26 cellular contexts compared by ENCODE assay signal in the genomic region with DNA sequence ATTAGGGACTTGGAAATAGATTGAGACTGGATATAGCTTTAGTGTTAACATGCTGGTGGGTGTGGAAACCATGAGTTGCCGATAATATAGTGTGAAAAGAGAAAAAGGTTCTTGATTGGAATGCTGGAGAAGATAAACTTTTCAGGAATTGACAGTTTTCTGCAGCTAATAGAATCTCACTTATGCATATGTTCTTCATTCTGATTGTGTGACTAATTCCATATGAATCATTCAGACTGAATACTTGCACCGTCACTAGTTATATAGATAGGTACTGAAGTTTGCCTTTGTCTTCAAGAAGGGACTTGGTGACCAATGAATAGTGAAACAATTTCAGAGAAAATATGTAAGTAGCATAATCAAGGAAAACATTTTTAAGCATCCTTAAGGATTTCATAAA.
A peak's percentile ranks its signal among the peaks of the same experiment; 100 is the strongest.
DNase-seq lines count a peak whose midpoint lies in the region; ATAC-seq, FAIRE-seq and TF ChIP-seq lines count a peak whose summit lies in the region.
"Had no signal": no experiment of that assay in that cellular context is flagged by ENCODE, and none has a peak within 500 bp of the region (broad histone marks: within the 10 kb centered on the region; RNA-seq: fewer than 3 reads in every experiment).

No MANE protein-coding gene starts in this region.

- H2AFZ ChIP-seq in endothelial cell of umbilical vein (ENCODE audit: low read depth, low read length) (no peak overlapping the region), keratinocyte (ENCODE audit: control insufficient read depth, low read length) (no peak overlapping the region)

- no peaks in the 10 kb centered on the region for H4K20me1 ChIP-seq in endothelial cell of umbilical vein (replicated peaks; ENCODE audit: control insufficient read depth, extremely low read depth, insufficient read depth, low read length)
- H4K20me1 ChIP-seq in keratinocyte (ENCODE audit: control insufficient read depth, extremely low read depth, insufficient read depth, low read length) = no peaks in the 10 kb centered on the region

- H3K9ac ChIP-seq in endothelial cell of umbilical vein (replicated peaks; ENCODE audit: extremely low read depth, insufficient read depth, low read length) = no peak overlapping the region
- no peak overlapping the region for H3K9ac ChIP-seq in keratinocyte (ENCODE audit: control insufficient read depth, extremely low read depth, insufficient read depth, low read length)

- H3K9me3 ChIP-seq in endothelial cell of umbilical vein (replicated peaks; ENCODE audit: control insufficient read depth, insufficient read depth, low read length) (no peaks in the 10 kb centered on the region), keratinocyte (ENCODE audit: control insufficient read depth, low read depth, low read length) (no peaks in the 10 kb centered on the region), gastroesophageal sphincter (no peaks in the 10 kb centered on the region)
- H3K9me3 ChIP-seq: lower lobe of right lung, Peyer's patch, sigmoid colon, transverse colon had no signal

- TF ChIP-seq CTCF in endothelial cell of umbilical vein (IDR thresholded peaks at IDR 0.05; ENCODE audit: extremely low read depth in 1 of 2, insufficient read depth in 1 of 2, low read depth in 1 of 2, low read length in 2 of 2) (no peak), keratinocyte (optimal IDR thresholded peaks at IDR 0.05 in 1 of 3, IDR thresholded peaks at IDR 0.05 in 1 of 3, conservative IDR thresholded peaks at IDR 0.05 in 1 of 3; ENCODE audit: extremely low read depth in 1 of 3, insufficient read depth in 2 of 3, low read length in 3 of 3) (no peak), gastroesophageal sphincter (IDR thresholded peaks at IDR 0.05) (no peak)

- DNase-seq in H54 (ENCODE audit: insufficient read length, low spot score) (peak; percentile 23), RPMI7951 (ENCODE audit: low read depth) (peak; percentile 48), endothelial cell of umbilical vein (ENCODE audit: low read depth, low spot score) (no peak), keratinocyte (ENCODE audit: low read depth, low spot score) (no peak), GM12892 (ENCODE audit: insufficient read length) (no peak), H7 (no peak), head of caudate nucleus (no peak)
- DNase-seq: activated naive CD4-positive, alpha-beta T cell treated with anti-CD3 and anti-CD28 coated beads, Interleukin-2, amount 50 U/mL, for 16 hours; aorta; DND-41; islet precursor cell; lower lobe of right lung; MM.1S; NCI-H1417 treated with DMSO at 0.1 percent for 48 hours; NCI-H510A; NK-92 treated with Interleukin-12 subunit alpha and Interleukin-12 subunit beta, amount 100 ng/mL, for 24 hours; Peyer's patch; posterior cingulate gyrus; sigmoid colon; transverse colon had no signal

- CTCF ChIA-PET in endothelial cell of umbilical vein (lab: Charles Lee) = no interaction called here

- no peak overlapping the region for H3K4me2 ChIP-seq in endothelial cell of umbilical vein (ENCODE audit: insufficient read depth, low read length)
- H3K4me2 ChIP-seq in keratinocyte (ENCODE audit: control insufficient read depth, extremely low read depth, insufficient read depth, low read depth, low read length) = peak overlapping the region; percentile 18

- H3K36me3 ChIP-seq in endothelial cell of umbilical vein (ENCODE audit: control insufficient read depth in 2 of 2, extremely low read depth in 1 of 2, insufficient read depth in 2 of 2, low read length in 2 of 2) (no peaks in the 10 kb centered on the region), keratinocyte (ENCODE audit: control insufficient read depth in 2 of 2, extremely low read depth in 1 of 2, insufficient read depth in 2 of 2, low read length in 2 of 2) (no peaks in the 10 kb centered on the region), gastroesophageal sphincter (no peaks in the 10 kb centered on the region), H7 (replicated peaks; ENCODE audit: control insufficient read depth, insufficient read depth, low read length) (no peaks in the 10 kb centered on the region)
- H3K36me3 ChIP-seq: lower lobe of right lung, Peyer's patch, sigmoid colon, transverse colon had no signal

- H3K27ac ChIP-seq in endothelial cell of umbilical vein (ENCODE audit: insufficient read depth, low read depth, low read length) (no peak overlapping the region), keratinocyte (ENCODE audit: control insufficient read depth, insufficient read depth, low read length) (no peak overlapping the region), gastroesophageal sphincter (no peak overlapping the region)
- H3K27ac ChIP-seq: C4-2B, lower lobe of right lung, Peyer's patch, SK-N-MC, transverse colon had no signal

- TF ChIP-seq EP300 in gastroesophageal sphincter (IDR thresholded peaks at IDR 0.05) = no peak

- no peaks in the 10 kb centered on the region for H3K79me2 ChIP-seq in endothelial cell of umbilical vein (ENCODE audit: control insufficient read depth, insufficient read depth, low read length)
- H3K79me2 ChIP-seq in keratinocyte (ENCODE audit: control insufficient read depth, insufficient read depth, low read length) = no peaks in the 10 kb centered on the region

- dilution Hi-C loops in endothelial cell of umbilical vein (cut with MboI; ENCODE audit: extremely low pct_ligation_motif_present, low sequenced_read_pairs) (no loop called here), keratinocyte (cut with MboI; ENCODE audit: extremely low pct_ligation_motif_present, low sequenced_read_pairs) (no loop called here)

- WGBS in gastroesophageal sphincter (ENCODE audit: low coverage in 1 of 2), 2 donors = 96 to 100% methylated on average over 2 of the region's 2 CpGs

- intact Hi-C loops in endothelial cell of umbilical vein (cut with micrococcal nuclease) = no loop called here
- intact Hi-C loops in head of caudate nucleus (cut with DNase I) = no loop called here

- ATAC-seq in gastroesophageal sphincter = no peak
- ATAC-seq: HCT116, lower lobe of right lung, WTC11 had no signal

- BruUV-seq in endothelial cell of umbilical vein (replicated peaks; lab: Mats Ljungman, UMichigan) = no TSS peak

- H3K27me3 ChIP-seq in endothelial cell of umbilical vein (ENCODE audit: control insufficient read depth in 2 of 2, insufficient read depth in 2 of 2, low read length in 2 of 2) (no peaks in the 10 kb centered on the region), keratinocyte (ENCODE audit: control insufficient read depth, extremely low read depth, insufficient read depth, low read length) (no peaks in the 10 kb centered on the region), gastroesophageal sphincter (no peaks in the 10 kb centered on the region), H7 (ENCODE audit: control insufficient read depth, insufficient read depth, low read length) (no peaks in the 10 kb centered on the region)
- H3K27me3 ChIP-seq: Peyer's patch, sigmoid colon, transverse colon had no signal

- H3K9me1 ChIP-seq in endothelial cell of umbilical vein (replicated peaks; ENCODE audit: control insufficient read depth, extremely low read depth, insufficient read depth, low read length) = no peaks in the 10 kb centered on the region
- H3K9me1 ChIP-seq in keratinocyte (ENCODE audit: control insufficient read depth, extremely low read depth, insufficient read depth, low read length) = no peaks in the 10 kb centered on the region

- H3K4me3 ChIP-seq in endothelial cell of umbilical vein (replicated peaks in 1 of 3; ENCODE audit: insufficient read depth in 1 of 3, low read depth in 1 of 3, low read length in 3 of 3) (no peak overlapping the region), keratinocyte (ENCODE audit: control insufficient read depth in 2 of 3, extremely low read depth in 1 of 3, insufficient read depth in 2 of 3, low read depth in 1 of 3, low read length in 3 of 3) (peak overlapping the region in 1 of 3 experiments; percentile 20), gastroesophageal sphincter (no peak overlapping the region), H7 (ENCODE audit: insufficient read depth, low read depth, low read length) (no peak overlapping the region)
- H3K4me3 ChIP-seq: lower lobe of right lung, Peyer's patch, sigmoid colon, SK-N-MC, transverse colon had no signal

- FAIRE-seq in H54 (lab: Jason Lieb, UNC) (peak; percentile 15), endothelial cell of umbilical vein (lab: Jason Lieb, UNC) (no peak), keratinocyte (lab: Jason Lieb, UNC) (peak; percentile 71), GM12892 (lab: Jason Lieb, UNC) (no peak)
- FAIRE-seq: GM12891 had no signal

- H3K4me1 ChIP-seq in endothelial cell of umbilical vein (ENCODE audit: control insufficient read depth, extremely low read depth, insufficient read depth, low read length) (peaks cover 2% of the 10 kb centered on the region), keratinocyte (ENCODE audit: control insufficient read depth, extremely low read depth, insufficient read depth, low read length) (peaks cover 16% of the 10 kb centered on the region), gastroesophageal sphincter (peaks cover 14 to 33% (median 14%) of the 10 kb centered on the region in 3 donors)
- H3K4me1 ChIP-seq: Peyer's patch had no signal

- TF ChIP-seq POLR2A in H54 (IDR thresholded peaks at IDR 0.05; ENCODE audit: low read depth, low read length) = no peak
- no peak for TF ChIP-seq POLR2A in endothelial cell of umbilical vein (IDR thresholded peaks at IDR 0.05; ENCODE audit: low read depth, low read length)
- no peak for TF ChIP-seq POLR2A in gastroesophageal sphincter (IDR thresholded peaks at IDR 0.05)
- no peak for TF ChIP-seq POLR2A in GM12892 (IDR thresholded peaks at IDR 0.05; ENCODE audit: low read depth, low read length)

- POLR2A ChIA-PET in endothelial cell of umbilical vein (lab: Charles Lee) = no interaction called here

TF ChIP-seq in endothelial cell of umbilical vein, 7 proteins besides CTCF, POLR2A, EP300 and RAD21:
- no peak for TF ChIP-seq GATA2 (IDR thresholded peaks at IDR 0.05; ENCODE audit: insufficient read depth, insufficient read length, low read depth, low read length)
- no peak for TF ChIP-seq POLR2AphosphoS5 (IDR thresholded peaks at IDR 0.05; ENCODE audit: insufficient read depth, low read depth, low read length)
- TF ChIP-seq, protein P1, sequence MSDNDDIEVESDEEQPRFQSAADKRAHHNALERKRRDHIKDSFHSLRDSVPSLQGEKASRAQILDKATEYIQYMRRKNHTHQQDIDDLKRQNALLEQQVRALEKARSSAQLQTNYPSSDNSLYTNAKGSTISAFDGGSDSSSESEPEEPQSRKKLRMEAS (IDR thresholded peaks at IDR 0.05; ENCODE audit: insufficient read depth, insufficient read length) = no peak
- TF ChIP-seq FOS (IDR thresholded peaks at IDR 0.05; ENCODE audit: borderline replicate concordance, insufficient read depth, low read length) = peak; percentile 37
- TF ChIP-seq JUN (IDR thresholded peaks at IDR 0.05; ENCODE audit: borderline replicate concordance, insufficient read depth, insufficient read length, low read depth) = no peak
- no peak for TF ChIP-seq EZH2 (IDR thresholded peaks at IDR 0.05; ENCODE audit: borderline replicate concordance, low read depth, low read length, severe bottlenecking)
- no peak for TF ChIP-seq MYC (IDR thresholded peaks at IDR 0.05; ENCODE audit: low read depth, low read length)

Comparison
In these comparisons a context has a peak if more than half of its experiments do, and no peak if none do; other contexts are left out.
1. DNase-seq: peak in H54 (single experiment) and RPMI7951 (single experiment); none in endothelial cell of umbilical vein (single experiment), keratinocyte (single experiment), GM12892 (single experiment), H7 (single experiment) and head of caudate nucleus (0 of 42).